1 cellular context compared by ENCODE assay signal in genomic region chr3:141557961-141558706, GRCh38.
A peak's percentile ranks its signal among the peaks of the same experiment; 100 is the strongest.
TF ChIP-seq lines count a peak whose summit lies in the region.

No MANE protein-coding gene starts in this region.

TF ChIP-seq in K562, 482 proteins besides CTCF, POLR2A, EP300 and RAD21 (continued from another document and continues in another):
- TF ChIP-seq TAL1 (IDR thresholded peaks at IDR 0.05) (0 out of 2 replicates have a peak, but pooled peaks have one; percentile 9), MTA1 (IDR thresholded peaks at IDR 0.05; ENCODE audit: borderline replicate concordance) (peak; percentile 55; the same call in 1 of the 2 replicates), ETS2 (tag; IDR thresholded peaks at IDR 0.05; ENCODE audit: borderline replicate concordance, poor library complexity, severe bottlenecking) (no peak), ZNF165 (CRISPR knock-in tag; IDR thresholded peaks at IDR 0.05; ENCODE audit: borderline replicate concordance) (no peak), C11orf30 (IDR thresholded peaks at IDR 0.05; ENCODE audit: low read depth) (no peak), FOXA3 (CRISPR knock-in tag; conservative IDR thresholded peaks at IDR 0.05 in 1 of 2, IDR thresholded peaks at IDR 0.05 in 1 of 2) (no peak), FOSL1 (tag; conservative IDR thresholded peaks at IDR 0.05) (no peak), SMARCC2 (IDR thresholded peaks at IDR 0.05; ENCODE audit: low read depth) (peak; percentile 75), ATF2 (CRISPR knock-in tag; IDR thresholded peaks at IDR 0.05) (no peak), PYGO2 (tag; IDR thresholded peaks at IDR 0.05) (no peak), ARID3A (IDR thresholded peaks at IDR 0.05; ENCODE audit: borderline replicate concordance, low read depth, low read length) (peak; percentile 46; the same call in 1 of the 2 replicates), PTTG1 (tag; IDR thresholded peaks at IDR 0.05; ENCODE audit: low read depth) (0 out of 2 replicates have a peak, but pooled peaks have one; percentile 36), XRCC3 (IDR thresholded peaks at IDR 0.05) (no peak), HDAC2 (IDR thresholded peaks at IDR 0.05) (peak; percentile 39; the same call in 1 of the 2 replicates), SMARCE1 (IDR thresholded peaks at IDR 0.05) (peak; percentile 93), ERF (CRISPR knock-in tag; IDR thresholded peaks at IDR 0.05) (no peak), GATAD2B (IDR thresholded peaks at IDR 0.05; ENCODE audit: borderline replicate concordance) (peak; percentile 73; the same call in 1 of the 2 replicates), IRF1 (CRISPR knock-in tag; IDR thresholded peaks at IDR 0.05; ENCODE audit: borderline replicate concordance) (no peak), ZNF398 (CRISPR knock-in tag; IDR thresholded peaks at IDR 0.05) (no peak), HDAC1 (IDR thresholded peaks at IDR 0.05) (peak in 1 of 2 experiments; percentile 44; a peak in 1 of 4 replicates), ZNF780A (CRISPR knock-in tag; IDR thresholded peaks at IDR 0.05) (no peak), POLR2B (IDR thresholded peaks at IDR 0.05; ENCODE audit: low read depth, partially characterized antibody) (no peak), ZNF77 (CRISPR knock-in tag; IDR thresholded peaks at IDR 0.05) (no peak), KDM1A (IDR thresholded peaks at IDR 0.05) (peak; percentile 64; a peak in 2 of 4 replicates), ATF1 (CRISPR knock-in tag; IDR thresholded peaks at IDR 0.05) (no peak), ATF1 (tag; IDR thresholded peaks at IDR 0.05) (0 out of 2 replicates have a peak, but pooled peaks have one; percentile 21), NR2F6 (CRISPR knock-in tag; IDR thresholded peaks at IDR 0.05) (no peak), CLOCK (CRISPR knock-in tag; IDR thresholded peaks at IDR 0.05; ENCODE audit: borderline replicate concordance) (no peak), ETV6 (IDR thresholded peaks at IDR 0.05; ENCODE audit: borderline replicate concordance in 1 of 2, low read depth in 2 of 2, low read length in 1 of 2) (peak in 1 of 2 experiments; percentile 87; a peak in 2 of 4 replicates), ETV6 (CRISPR knock-in tag; IDR thresholded peaks at IDR 0.05; ENCODE audit: borderline replicate concordance) (no peak), STAT6 (CRISPR knock-in tag; IDR thresholded peaks at IDR 0.05) (no peak), ZNF311 (CRISPR knock-in tag; IDR thresholded peaks at IDR 0.05) (0 out of 2 replicates have a peak, but pooled peaks have one; percentile 16), BRD4 (IDR thresholded peaks at IDR 0.05) (no peak), CREM (IDR thresholded peaks at IDR 0.05; ENCODE audit: low read depth) (peak; percentile 38; the same call in 1 of the 2 replicates), ZNF449 (CRISPR knock-in tag; IDR thresholded peaks at IDR 0.05) (no peak), POLR2AphosphoS5 (IDR thresholded peaks at IDR 0.05; ENCODE audit: control insufficient read depth, insufficient read depth, low read depth, low read length) (no peak), ZNF347 (CRISPR knock-in tag; IDR thresholded peaks at IDR 0.05; ENCODE audit: low read depth) (no peak), ZBTB2 (IDR thresholded peaks at IDR 0.05) (no peak), RFX1 (IDR thresholded peaks at IDR 0.05) (0 out of 2 replicates have a peak, but pooled peaks have one; percentile 11), ZNF3 (CRISPR knock-in tag; IDR thresholded peaks at IDR 0.05) (no peak), EP400 (IDR thresholded peaks at IDR 0.05) (peak; percentile 36; the same call in 1 of the 2 replicates), YBX1 (IDR thresholded peaks at IDR 0.05) (no peak), TCF7 (IDR thresholded peaks at IDR 0.05; ENCODE audit: borderline replicate concordance) (no peak), JUND (IDR thresholded peaks at IDR 0.05; ENCODE audit: borderline replicate concordance, low read depth, low read length) (0 out of 2 replicates have a peak, but pooled peaks have one; percentile 40), JUND (tag; IDR thresholded peaks at IDR 0.05; ENCODE audit: borderline replicate concordance, low read depth, low read length) (peak; percentile 36; the same call in 2 of the 3 replicates), TFAM (CRISPR knock-in tag; conservative IDR thresholded peaks at IDR 0.05) (no peak), RAD51 (IDR thresholded peaks at IDR 0.05; ENCODE audit: borderline replicate concordance, low read depth) (no peak), CCNT2 (IDR thresholded peaks at IDR 0.05; ENCODE audit: borderline replicate concordance, extremely low read depth, insufficient read length, low read depth, low read length) (peak; percentile 53), ARID1B (IDR thresholded peaks at IDR 0.05) (peak; percentile 86), PBX2 (CRISPR knock-in tag; IDR thresholded peaks at IDR 0.05; ENCODE audit: low read depth) (peak; percentile 82), PBX2 (tag; conservative IDR thresholded peaks at IDR 0.05; ENCODE audit: low read depth) (peak; percentile 99), SOX6 (IDR thresholded peaks at IDR 0.05) (peak; percentile 72; the same call in 1 of the 2 replicates), ESRRA (IDR thresholded peaks at IDR 0.05; ENCODE audit: borderline replicate concordance, low read depth) (no peak), DIDO1 (tag; IDR thresholded peaks at IDR 0.05; ENCODE audit: low read depth) (no peak)
